In genomic region chr4:71772592-71772991, GRCh38 we compare ENCODE assay signal across 1 cellular context.
TF ChIP-seq lines count a peak whose summit lies in the region.

No MANE protein-coding gene starts in this region.

TF ChIP-seq in SK-N-SH treated with all-trans-retinoic acid at 6 μM for 48 hours, 23 proteins besides CTCF, POLR2A, EP300 and RAD21 (continued from another document):
- TF ChIP-seq CSDC2 (CRISPR knock-in tag; IDR thresholded peaks at IDR 0.05) (no peak), PPARA (CRISPR knock-in tag; IDR thresholded peaks at IDR 0.05; ENCODE audit: borderline replicate concordance) (no peak), ESRRG (CRISPR knock-in tag; IDR thresholded peaks at IDR 0.05) (no peak)
